21 cellular contexts compared by ENCODE assay signal in genomic region chr7:137488038-137488437, GRCh38.
DNase-seq lines count a peak whose midpoint lies in the region; ATAC-seq and TF ChIP-seq lines count a peak whose summit lies in the region.
"Had no signal": no experiment of that assay in that cellular context is flagged by ENCODE, and none has a peak within 500 bp of the region (broad histone marks: within the 10 kb centered on the region; RNA-seq: fewer than 3 reads in every experiment).

No MANE protein-coding gene starts in this region.

- DNase-seq in heart right ventricle (no peak), left ventricle myocardium superior (no peak), astrocyte of the cerebellum (ENCODE audit: low read depth) (no peak), fibroblast of pulmonary artery (ENCODE audit: low read depth) (peak; percentile 29), smooth muscle cell (lab: John Stamatoyannopoulos, UW; ENCODE audit: unreplicated experiment) (no peak), RPMI8226 (no peak)
- DNase-seq in activated CD4-positive, alpha-beta T cell treated with anti-CD3 and anti-CD28 coated beads, Interleukin-2, amount 50 U/mL, for 1 hour = no peak
- DNase-seq: activated effector memory CD4-positive, alpha-beta T cell treated with Interleukin-2 at 50 U/mL for 16 hours; CD8-positive, alpha-beta memory T cell; hypothalamus; kidney glomerular epithelial cell; MG63; midbrain; NCI-H187 treated with DMSO at 0.1 percent for 48 hours; NCI-H446; right lobe of liver; SHP77; T-helper 9 cell; uterus had no signal

- ATAC-seq in heart right ventricle = no peak
- no peak for ATAC-seq in left ventricle myocardium superior
- no peak for ATAC-seq in GM21390 (IDR thresholded peaks at IDR 0.05; ENCODE audit: unreplicated experiment)
- ATAC-seq: right lobe of liver had no signal

- TF ChIP-seq CTCF in heart right ventricle (IDR thresholded peaks at IDR 0.05) (peak in 7 of 9 donors; percentile 16 to 39 (median 21)), astrocyte of the cerebellum (IDR thresholded peaks at IDR 0.05; ENCODE audit: low read depth, low read length, missing control alignments) (peak; percentile 39), fibroblast of pulmonary artery (IDR thresholded peaks at IDR 0.05; ENCODE audit: low read length, missing control alignments) (peak; percentile 25), smooth muscle cell (IDR thresholded peaks at IDR 0.05; ENCODE audit: borderline replicate concordance, insufficient read depth, poor library complexity, severe bottlenecking) (peak; percentile 32)

- no peaks in the 10 kb centered on the region for H3K36me3 ChIP-seq in heart right ventricle
- no peaks in the 10 kb centered on the region for H3K36me3 ChIP-seq in smooth muscle cell (ENCODE audit: low read depth)
- H3K36me3 ChIP-seq: MG63, neutrophil, right lobe of liver, uterus had no signal

- no peak overlapping the region for H3K4me2 ChIP-seq in smooth muscle cell

- no peak overlapping the region for H2AFZ ChIP-seq in smooth muscle cell (ENCODE audit: low read depth)

- H3K27ac ChIP-seq in heart right ventricle (no peak overlapping the region), smooth muscle cell (ENCODE audit: low read depth) (no peak overlapping the region)
- H3K27ac ChIP-seq: neutrophil, right lobe of liver, uterus had no signal

- WGBS in heart right ventricle, 2 donors = 43 to 49% methylated on average over 1 of the region's 1 CpG
- WGBS in smooth muscle cell (ENCODE audit: low lambda C conversion rate) = 96% methylated on average over 1 of the region's 1 CpG

- no peak overlapping the region for H3K9ac ChIP-seq in smooth muscle cell (ENCODE audit: low read depth)

- H3K27me3 ChIP-seq in heart right ventricle (no peaks in the 10 kb centered on the region), smooth muscle cell (ENCODE audit: low read depth) (no peaks in the 10 kb centered on the region)
- H3K27me3 ChIP-seq: MG63, neutrophil, right lobe of liver, uterus had no signal

- intact Hi-C loops in heart right ventricle (cut with DNase I) = no loop called here
- intact Hi-C loops in left ventricle myocardium superior (cut with micrococcal nuclease) = no loop called here

- no peaks in the 10 kb centered on the region for H3F3A ChIP-seq in smooth muscle cell (ENCODE audit: low read depth)

- no peaks in the 10 kb centered on the region for H4K20me1 ChIP-seq in smooth muscle cell (ENCODE audit: low read depth)

- in situ Hi-C loops in astrocyte of the cerebellum (cut with HindIII; ENCODE audit: low sequenced_read_pairs) = loop anchor here (5.0 kb wide), 1 partner anchor 34 kb away; no protein-coding TSS in a partner anchor

- H3K79me2 ChIP-seq in smooth muscle cell (ENCODE audit: low read depth) = no peaks in the 10 kb centered on the region

- H3K4me3 ChIP-seq in heart right ventricle (no peak overlapping the region), astrocyte of the cerebellum (ENCODE audit: low read depth, low read length) (no peak overlapping the region), fibroblast of pulmonary artery (replicated peaks; ENCODE audit: low read depth, low read length) (no peak overlapping the region), smooth muscle cell (no peak overlapping the region)
- H3K4me3 ChIP-seq: MG63, right lobe of liver, uterus had no signal

- H3K9me3 ChIP-seq in heart right ventricle = peaks cover 0 to 3% (median 0%) of the 10 kb centered on the region in 11 donors
- H3K9me3 ChIP-seq in smooth muscle cell (replicated peaks; ENCODE audit: low read depth) = no peaks in the 10 kb centered on the region
- H3K9me3 ChIP-seq: MG63, neutrophil, right lobe of liver, uterus had no signal

- no peaks in the 10 kb centered on the region for H3K4me1 ChIP-seq in heart right ventricle
- H3K4me1 ChIP-seq in smooth muscle cell (ENCODE audit: low read depth) = peaks cover 23% of the 10 kb centered on the region
- H3K4me1 ChIP-seq: right lobe of liver, uterus had no signal
